In the genomic region with DNA sequence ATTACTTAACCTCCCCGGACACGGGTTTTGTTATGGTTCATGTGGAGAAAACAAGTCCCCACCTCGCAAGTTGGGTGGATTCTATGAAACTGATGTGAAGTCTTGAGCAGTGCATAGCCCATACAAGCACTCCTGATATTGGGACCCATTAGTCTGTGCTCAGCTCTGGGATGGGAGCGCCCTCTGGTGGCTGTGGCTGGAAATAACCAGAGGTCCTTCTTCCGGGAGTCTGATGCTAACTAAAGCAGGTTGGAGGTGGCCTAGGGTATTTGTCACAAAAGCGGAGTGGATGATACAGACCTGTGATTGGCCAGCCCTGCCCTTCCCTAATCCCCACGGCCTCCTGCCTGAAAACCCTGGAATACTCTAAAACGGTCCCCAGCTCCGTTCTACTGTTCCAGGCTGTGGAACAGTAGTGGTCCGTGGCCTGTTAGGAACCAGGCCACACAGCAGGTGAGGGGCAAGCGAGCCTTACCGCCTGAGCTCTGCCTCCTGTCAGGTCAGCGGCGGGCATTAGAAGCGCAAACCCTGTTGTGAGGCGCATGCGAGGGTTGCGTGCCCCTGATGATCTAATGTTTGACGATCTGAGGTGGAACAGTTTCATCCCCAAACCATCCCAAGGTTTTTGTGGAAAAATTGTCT, we compare ENCODE assay signal across 8 cellular contexts. TPM values are rescaled to one million over a fixed set of nuclear protein-coding genes. Genes with fewer than 3 reads are reported as not detected.
DNase-seq lines count a peak whose midpoint lies in the region; ATAC-seq, FAIRE-seq and TF ChIP-seq lines count a peak whose summit lies in the region.

No MANE protein-coding gene starts in this region.

- H3K27ac Mint-ChIP-seq in activated naive CD4-positive, alpha-beta T cell treated with anti-CD3 and anti-CD28 coated beads for 36 hours, result peak overlapping the region; percentile 18

- no peak for TF ChIP-seq EP300 in upper lobe of left lung (IDR thresholded peaks at IDR 0.05)

- peaks cover under 1% of the 10 kb centered on the region for H3K36me3 Mint-ChIP-seq in activated naive CD4-positive, alpha-beta T cell treated with anti-CD3 and anti-CD28 coated beads for 36 hours (ENCODE audit: low read depth)

- peak; percentile 89 for ATAC-seq in upper lobe of left lung (ENCODE audit: low FRiP score in 2 of 2)

- H3K9ac ChIP-seq in parathyroid adenoma, result no peak overlapping the region

- H3K27me3 ChIP-seq in parathyroid adenoma (ENCODE audit: control insufficient read depth, insufficient read depth, low read length), result no peaks in the 10 kb centered on the region
- H3K27me3 ChIP-seq in upper lobe of left lung, result no peaks in the 10 kb centered on the region

- peak; percentile 95 for FAIRE-seq in G401.6 (lab: Jason Lieb, UNC)

- no peak overlapping the region for H3K4me3 Mint-ChIP-seq in activated naive CD4-positive, alpha-beta T cell treated with anti-CD3 and anti-CD28 coated beads for 36 hours

- H2AFZ ChIP-seq in parathyroid adenoma, result no peak overlapping the region

- H3K79me2 ChIP-seq in parathyroid adenoma, result peaks cover 9% of the 10 kb centered on the region

- peaks cover 49% of the 10 kb centered on the region for H3K4me1 ChIP-seq in parathyroid adenoma
- H3K4me1 ChIP-seq in upper lobe of left lung, result peaks cover 48 to 60% (median 51%) of the 10 kb centered on the region in 4 donors

- DNase-seq in GOT3 (lab: John Stamatoyannopoulos, UW), result peak; percentile 45
- peak; percentile 80 for DNase-seq in M059J (ENCODE audit: low read depth)
- DNase-seq in SK-N-DZ (ENCODE audit: low spot score), result peak; percentile 82
- peak; percentile 97 for DNase-seq in activated naive CD4-positive, alpha-beta T cell treated with anti-CD3 and anti-CD28 coated beads for 36 hours
- DNase-seq in glomerular visceral epithelial cell (ENCODE audit: extremely low spot score), result peak; percentile 87
- DNase-seq in upper lobe of left lung, result peak in 1 of 2 donors; percentile 91

- H3K4me3 ChIP-seq in parathyroid adenoma (ENCODE audit: low read depth, low read length) (no peak overlapping the region), upper lobe of left lung (no peak overlapping the region)

- intact Hi-C loops in activated naive CD4-positive, alpha-beta T cell treated with anti-CD3 and anti-CD28 coated beads for 36 hours (cut with micrococcal nuclease), result loop anchor here (1.0 to 5.0 kb wide), 5 partner anchors 37 to 184 kb away; a partner anchor contains a TSS

- no peak overlapping the region for H3K4me2 ChIP-seq in parathyroid adenoma (ENCODE audit: low read length)

- no peaks in the 10 kb centered on the region for H3K36me3 ChIP-seq in parathyroid adenoma (ENCODE audit: control insufficient read depth, insufficient read depth, low read length)
- H3K36me3 ChIP-seq in upper lobe of left lung, result peaks cover 5 to 42% (median 33%) of the 10 kb centered on the region in 4 donors

- H3K9me3 ChIP-seq in parathyroid adenoma (ENCODE audit: control insufficient read depth, low read length) (no peaks in the 10 kb centered on the region), upper lobe of left lung (no peaks in the 10 kb centered on the region)

- peak; percentile 97 for TF ChIP-seq CTCF in parathyroid adenoma (IDR thresholded peaks at IDR 0.05)
- peak; percentile 84 to 94 (median 93) for TF ChIP-seq CTCF in upper lobe of left lung (IDR thresholded peaks at IDR 0.05)

- TF ChIP-seq POLR2A in upper lobe of left lung (IDR thresholded peaks at IDR 0.05), result no peak

- CTCF ChIA-PET in activated naive CD4-positive, alpha-beta T cell treated with anti-CD3 and anti-CD28 coated beads for 36 hours (lab: Charles Lee), result interaction anchor here (0.6 to 20.0 kb wide), 12 partner anchors 10 to 404 kb away, joined by 3 to 728 read pairs (median 10); a partner anchor contains a TSS

- 13 to 40% methylated on average over 9 to 19 of the region's 19 CpGs for WGBS in upper lobe of left lung, 2 donors

- no peaks in the 10 kb centered on the region for H3K27me3 Mint-ChIP-seq in activated naive CD4-positive, alpha-beta T cell treated with anti-CD3 and anti-CD28 coated beads for 36 hours (ENCODE audit: low read depth)

- H3K27ac ChIP-seq in parathyroid adenoma (no peak overlapping the region), upper lobe of left lung (peak overlapping the region in 3 of 4 donors; percentile 18 to 30 (median 22))

- H3K4me1 Mint-ChIP-seq in activated naive CD4-positive, alpha-beta T cell treated with anti-CD3 and anti-CD28 coated beads for 36 hours (ENCODE audit: low read depth), result peaks cover 30% of the 10 kb centered on the region

- H3K9me3 Mint-ChIP-seq in activated naive CD4-positive, alpha-beta T cell treated with anti-CD3 and anti-CD28 coated beads for 36 hours, result no peaks in the 10 kb centered on the region

RNA-seq across cellular contexts. Expression of a gene that starts 6.4 kb away (rescaled TPM):
- 12.8 and 12.9 TPM in 2 replicates for total RNA-seq in M059J (2014; rRNA removed; shearing (Covaris generic))
- polyA plus RNA-seq in SK-N-DZ (2014; cell fraction: cytosol; rRNA removed), result 10.2 and 10.8 TPM in 2 replicates
- 5.3 and 5.7 TPM in 2 replicates for polyA plus RNA-seq in SK-N-DZ (2014; cell fraction: nucleus; rRNA removed)
- 10 to 100 TPM; 16.6 to 21.0 TPM for total RNA-seq in activated naive CD4-positive, alpha-beta T cell treated with anti-CD3 and anti-CD28 coated beads for 36 hours
- 10 to 100 TPM; 26.5 to 36.5 (median 33.9) TPM for total RNA-seq in upper lobe of left lung

RNA-seq across cellular contexts. Expression of a gene that starts 20.7 kb away (rescaled TPM):
- 1.2 and 2.6 TPM in 2 replicates for total RNA-seq in M059J (2014; rRNA removed; shearing (Covaris generic))
- 1.3 and 4.6 TPM in 2 replicates for polyA plus RNA-seq in SK-N-DZ (2014; cell fraction: cytosol; rRNA removed)
- polyA plus RNA-seq in SK-N-DZ (2014; cell fraction: nucleus; rRNA removed), result 1.6 and 2.8 TPM in 2 replicates
- 1 to 10 TPM; 1.5 to 1.6 TPM for total RNA-seq in activated naive CD4-positive, alpha-beta T cell treated with anti-CD3 and anti-CD28 coated beads for 36 hours
- 10 to 100 TPM; 19.0 to 94.0 (median 52.1) TPM for total RNA-seq in upper lobe of left lung

RNA-seq across cellular contexts. Expression of a gene that starts 40.3 kb away (rescaled TPM):
- total RNA-seq in M059J (2014; rRNA removed; shearing (Covaris generic)), result 22.8 and 26.1 TPM in 2 replicates
- 14.4 TPM in 2 replicates for polyA plus RNA-seq in SK-N-DZ (2014; cell fraction: cytosol; rRNA removed)
- polyA plus RNA-seq in SK-N-DZ (2014; cell fraction: nucleus; rRNA removed), result 45.6 and 46.2 TPM in 2 replicates
- total RNA-seq in activated naive CD4-positive, alpha-beta T cell treated with anti-CD3 and anti-CD28 coated beads for 36 hours, result 100 to 1,000 TPM; 272 to 289 TPM
- 100 to 1,000 TPM in 4 of 6 donors, 10 to 100 TPM in 2; 66.6 to 164 (median 126) TPM for total RNA-seq in upper lobe of left lung

RNA-seq across cellular contexts. Expression of a gene that starts 54.1 kb away (rescaled TPM):
- total RNA-seq in M059J (2014; rRNA removed; shearing (Covaris generic)), result not detected in 2 replicates
- 0.05 TPM in 1 of 2 replicates, not detected in the other for polyA plus RNA-seq in SK-N-DZ (2014; cell fraction: cytosol; rRNA removed)
- polyA plus RNA-seq in SK-N-DZ (2014; cell fraction: nucleus; rRNA removed), result not detected in 2 replicates
- under 1 TPM in 1 of 2 experiments, not detected in 1; 0.15 TPM for total RNA-seq in activated naive CD4-positive, alpha-beta T cell treated with anti-CD3 and anti-CD28 coated beads for 36 hours
- 1 to 10 TPM in 2 of 6 donors, under 1 TPM in 2, not detected in 2; 0.14 to 2.1 (median 0.83) TPM for total RNA-seq in upper lobe of left lung
